Comparison of ENCODE assay signal across 9 cellular contexts in genomic region chr11:85595285-85595884, GRCh38. TPM values are rescaled to one million over a fixed set of nuclear protein-coding genes. Genes with fewer than 3 reads are reported as not detected.
DNase-seq lines count a peak whose midpoint lies in the region; ATAC-seq and TF ChIP-seq lines count a peak whose summit lies in the region.
"Had no signal": no experiment of that assay in that cellular context is flagged by ENCODE, and none has a peak within 500 bp of the region (broad histone marks: within the 10 kb centered on the region; RNA-seq: fewer than 3 reads in every experiment).

No MANE protein-coding gene starts in this region.

- H3K4me3 Mint-ChIP-seq in H9: no peak overlapping the region
- no peak overlapping the region for H3K4me3 Mint-ChIP-seq in stimulated activated naive B cell treated with anti-CD40 and anti-IgM and Interleukin-4, amounts not matched to agents 10 μg/mL and 1 μg/mL and 100 μg/mL, for 72 hours

- H3K14ac ChIP-seq in H9 (ENCODE audit: insufficient read depth, low read length): no peak overlapping the region

- no peak overlapping the region for H2BK12ac ChIP-seq in H9 (ENCODE audit: insufficient read length, low read depth, low read length)

- DNase-seq in NCI-H1436 (lab: John Stamatoyannopoulos, UW) (peak; percentile 24), NCI-H1436 treated with DMSO at 0.1 percent for 48 hours (lab: John Stamatoyannopoulos, UW) (no peak), H9 (no peak), NCI-H2029 treated with DMSO at 0.1 percent for 48 hours (lab: John Stamatoyannopoulos, UW) (peak; percentile 9), amniotic epithelial cell (ENCODE audit: low read depth) (peak; percentile 55), hepatic stellate cell (ENCODE audit: low spot score) (peak; percentile 13), activated gamma-delta T cell (lab: John Stamatoyannopoulos, UW) (no peak)
- no peak for DNase-seq in stimulated activated naive B cell treated with anti-CD40 and anti-IgM and Interleukin-4, amounts not matched to agents 10 μg/mL and 1 μg/mL and 100 μg/mL, for 72 hours

- no peaks in the 10 kb centered on the region for H3K79me1 ChIP-seq in H9 (ENCODE audit: insufficient read depth, low read depth, low read length, poor library complexity, severe bottlenecking)

- H2AK5ac ChIP-seq in H9 (ENCODE audit: insufficient read length, low read length): no peak overlapping the region

- H3T11ph ChIP-seq in H9 (ENCODE audit: low read length): no peak overlapping the region

- TF ChIP-seq CTCF in H9 (conservative IDR thresholded peaks at IDR 0.05): peak; percentile 79

- ATAC-seq in stimulated activated naive B cell treated with anti-CD40 and anti-IgM and Interleukin-4, amounts not matched to agents 10 μg/mL and 1 μg/mL and 100 μg/mL, for 72 hours (replicated peaks): peak; percentile 52 to 59

- no peak overlapping the region for H3K27ac Mint-ChIP-seq in H9
- no peak overlapping the region for H3K27ac Mint-ChIP-seq in stimulated activated naive B cell treated with anti-CD40 and anti-IgM and Interleukin-4, amounts not matched to agents 10 μg/mL and 1 μg/mL and 100 μg/mL, for 72 hours

- no peak overlapping the region for H3K27ac ChIP-seq in H9 (ENCODE audit: insufficient read length, low read depth, low read length)
- H3K27ac ChIP-seq: BLaER1 treated with 17β-estradiol and CSF1 and Interleukin-3, amounts not matched to agents 10 nM and 100 nM had no signal

- H2AFZ ChIP-seq in H9 (ENCODE audit: low read length): no peak overlapping the region

- no peak overlapping the region for H2BK5ac ChIP-seq in H9 (ENCODE audit: insufficient read length, low read length)

- H3K4ac ChIP-seq in H9 (ENCODE audit: low read depth, low read length): no peak overlapping the region

- H3K4me1 ChIP-seq in H9 (ENCODE audit: insufficient read depth, low read length): no peaks in the 10 kb centered on the region

- no peak overlapping the region for H4K5ac ChIP-seq in H9 (ENCODE audit: insufficient read length, low read depth, low read length)

- H3K9me3 Mint-ChIP-seq in H9: no peaks in the 10 kb centered on the region
- no peaks in the 10 kb centered on the region for H3K9me3 Mint-ChIP-seq in stimulated activated naive B cell treated with anti-CD40 and anti-IgM and Interleukin-4, amounts not matched to agents 10 μg/mL and 1 μg/mL and 100 μg/mL, for 72 hours

- no peaks in the 10 kb centered on the region for H3K9me3 ChIP-seq in H9 (ENCODE audit: control insufficient read depth, low read depth, low read length)
- H3K9me3 ChIP-seq: BLaER1 treated with 17β-estradiol and CSF1 and Interleukin-3, amounts not matched to agents 10 nM and 100 nM had no signal

- no peak overlapping the region for H2BK120ac ChIP-seq in H9 (ENCODE audit: low read depth, low read length, poor library complexity, severe bottlenecking)

- H2BK20ac ChIP-seq in H9 (ENCODE audit: low read depth, low read length, poor library complexity, severe bottlenecking): no peak overlapping the region

- H3K23ac ChIP-seq in H9 (ENCODE audit: insufficient read length, low read depth, low read length): no peak overlapping the region

- H3K56ac ChIP-seq in H9 (ENCODE audit: insufficient read length, low read depth, low read length): no peak overlapping the region

- H4K8ac ChIP-seq in H9 (replicated peaks; ENCODE audit: insufficient read length, low read depth, low read length): no peak overlapping the region

- H3K4me2 ChIP-seq in H9 (ENCODE audit: insufficient read depth, insufficient read length, low read length): no peak overlapping the region
- H3K4me2 ChIP-seq: BLaER1 treated with 17β-estradiol and CSF1 and Interleukin-3, amounts not matched to agents 10 nM and 100 nM had no signal

- H3K79me2 ChIP-seq in H9 (ENCODE audit: insufficient read depth, low read length): no peaks in the 10 kb centered on the region

- no peaks in the 10 kb centered on the region for H3K27me3 ChIP-seq in H9 (ENCODE audit: insufficient read depth, low read length)
- H3K27me3 ChIP-seq: BLaER1 treated with 17β-estradiol and CSF1 and Interleukin-3, amounts not matched to agents 10 nM and 100 nM had no signal

- peaks cover 0 to 5% (median 0%) of the 10 kb centered on the region in 3 experiments; a peak in 1 of 7 replicates for H3K36me3 Mint-ChIP-seq in H9 (ENCODE audit: insufficient read depth in 1 of 3, low read depth in 3 of 3)
- no peaks in the 10 kb centered on the region for H3K36me3 Mint-ChIP-seq in stimulated activated naive B cell treated with anti-CD40 and anti-IgM and Interleukin-4, amounts not matched to agents 10 μg/mL and 1 μg/mL and 100 μg/mL, for 72 hours

- H3K9ac ChIP-seq in H9 (ENCODE audit: extremely low read depth, insufficient read length, low read length): no peak overlapping the region
- H3K9ac ChIP-seq: BLaER1 treated with 17β-estradiol and CSF1 and Interleukin-3, amounts not matched to agents 10 nM and 100 nM had no signal

- H3K4me1 Mint-ChIP-seq in H9: peaks cover 21% of the 10 kb centered on the region in 2 experiments
- H3K4me1 Mint-ChIP-seq in stimulated activated naive B cell treated with anti-CD40 and anti-IgM and Interleukin-4, amounts not matched to agents 10 μg/mL and 1 μg/mL and 100 μg/mL, for 72 hours: no peaks in the 10 kb centered on the region

- H3K23me2 ChIP-seq in H9 (ENCODE audit: insufficient read length, low read depth, low read length, poor library complexity, severe bottlenecking): no peaks in the 10 kb centered on the region

- H3K27me3 Mint-ChIP-seq in H9 (ENCODE audit: low read depth): no peaks in the 10 kb centered on the region
- peaks cover 0 to 5% of the 10 kb centered on the region in 2 donors for H3K27me3 Mint-ChIP-seq in stimulated activated naive B cell treated with anti-CD40 and anti-IgM and Interleukin-4, amounts not matched to agents 10 μg/mL and 1 μg/mL and 100 μg/mL, for 72 hours

- no peak overlapping the region for H4K91ac ChIP-seq in H9 (ENCODE audit: insufficient read length, low read depth, low read length)

- H4K20me1 ChIP-seq in H9 (ENCODE audit: control insufficient read depth, insufficient read depth, insufficient read length): no peaks in the 10 kb centered on the region
- H4K20me1 ChIP-seq: BLaER1 treated with 17β-estradiol and CSF1 and Interleukin-3, amounts not matched to agents 10 nM and 100 nM had no signal

- H2BK15ac ChIP-seq in H9 (ENCODE audit: low read depth, low read length): no peak overlapping the region

- H3K18ac ChIP-seq in H9 (ENCODE audit: insufficient read length, low read depth, low read length): no peak overlapping the region

RNA-seq across cellular contexts. Expression of gene DLG2, which starts 31.8 kb away (rescaled TPM):
- total RNA-seq in H9 (2021): 8.0 and 8.2 TPM in 2 replicates

RNA-seq across cellular contexts. Expression of gene TMEM126B, which starts 33.0 kb away (rescaled TPM):
- 72.8 and 74.0 TPM in 2 replicates for total RNA-seq in H9 (2021)

RNA-seq across cellular contexts. Expression of gene TMEM126A, which starts 52.4 kb away (rescaled TPM):
- total RNA-seq in H9 (2021): 28.0 and 35.2 TPM in 2 replicates

Comparison
In these comparisons a context has a peak if more than half of its experiments do, and no peak if none do; other contexts are left out.
1. DNase-seq: peak in NCI-H1436 (single experiment), NCI-H2029 treated with DMSO at 0.1 percent for 48 hours (single experiment), amniotic epithelial cell (single experiment) and hepatic stellate cell (single experiment); none in NCI-H1436 treated with DMSO at 0.1 percent for 48 hours (single experiment), H9 (single experiment), stimulated activated naive B cell treated with anti-CD40 and anti-IgM and Interleukin-4, amounts not matched to agents 10 μg/mL and 1 μg/mL and 100 μg/mL, for 72 hours (single experiment) and activated gamma-delta T cell (single experiment).